ENCODE assay signal across 10 cellular contexts in genomic region chr16:27243725-27244362, GRCh38. TPM values are rescaled to one million over a fixed set of nuclear protein-coding genes. Genes with fewer than 3 reads are reported as not detected.
A peak's percentile ranks its signal among the peaks of the same experiment; 100 is the strongest.
DNase-seq lines count a peak whose midpoint lies in the region; ATAC-seq and TF ChIP-seq lines count a peak whose summit lies in the region.
"Had no signal": no experiment of that assay in that cellular context is flagged by ENCODE, and none has a peak within 500 bp of the region (broad histone marks: within the 10 kb centered on the region; RNA-seq: fewer than 3 reads in every experiment).

No MANE protein-coding gene starts in this region.

- H3K36me3 Mint-ChIP-seq in activated naive CD4-positive, alpha-beta T cell treated with anti-CD3 and anti-CD28 coated beads, Interleukin-2, amount 50 U/mL, for 24 hours: peaks cover 24% of the 10 kb centered on the region
- peaks cover 0 to 24% (median 9%) of the 10 kb centered on the region in 3 donors for H3K36me3 Mint-ChIP-seq in naive thymus-derived CD8-positive, alpha-beta T cell
- no peaks in the 10 kb centered on the region for H3K36me3 Mint-ChIP-seq in type B pancreatic cell

- no peaks in the 10 kb centered on the region for H3K36me3 ChIP-seq in breast epithelium

- TF ChIP-seq CTCF in breast epithelium (IDR thresholded peaks at IDR 0.05) (no peak), type B pancreatic cell (conservative IDR thresholded peaks at IDR 0.05) (no peak)

- DNase-seq in activated naive CD4-positive, alpha-beta T cell treated with anti-CD3 and anti-CD28 coated beads, Interleukin-2, amount 50 U/mL, for 16 hours: no peak
- no peak for DNase-seq in breast epithelium (ENCODE audit: low spot score in 2 of 2)
- no peak for DNase-seq in naive thymus-derived CD8-positive, alpha-beta T cell
- peak; percentile 39 for DNase-seq in type B pancreatic cell (ENCODE audit: extremely low spot score, unreplicated experiment)
- DNase-seq in GM19238 (ENCODE audit: insufficient read length, low spot score): no peak

- peak overlapping the region; percentile 8 for H3K4me3 Mint-ChIP-seq in activated naive CD4-positive, alpha-beta T cell treated with anti-CD3 and anti-CD28 coated beads, Interleukin-2, amount 50 U/mL, for 24 hours
- H3K4me3 Mint-ChIP-seq in naive thymus-derived CD8-positive, alpha-beta T cell: peak overlapping the region in 8 of 10 donors; percentile 15 to 78 (median 46)
- H3K4me3 Mint-ChIP-seq in type B pancreatic cell: no peak overlapping the region

- TF ChIP-seq POLR2A in breast epithelium (IDR thresholded peaks at IDR 0.05): no peak

- intact Hi-C loops in breast epithelium (cut with DNase I; ENCODE audit: low total_unique reads): no loop called here

- H3K27me3 Mint-ChIP-seq in activated naive CD4-positive, alpha-beta T cell treated with anti-CD3 and anti-CD28 coated beads, Interleukin-2, amount 50 U/mL, for 24 hours: no peaks in the 10 kb centered on the region
- H3K27me3 Mint-ChIP-seq in naive thymus-derived CD8-positive, alpha-beta T cell: no peaks in the 10 kb centered on the region
- peaks cover 3% of the 10 kb centered on the region for H3K27me3 Mint-ChIP-seq in type B pancreatic cell

- H3K9me3 Mint-ChIP-seq in activated naive CD4-positive, alpha-beta T cell treated with anti-CD3 and anti-CD28 coated beads, Interleukin-2, amount 50 U/mL, for 24 hours: no peaks in the 10 kb centered on the region
- no peaks in the 10 kb centered on the region for H3K9me3 Mint-ChIP-seq in naive thymus-derived CD8-positive, alpha-beta T cell
- H3K9me3 Mint-ChIP-seq in type B pancreatic cell: no peaks in the 10 kb centered on the region

- POLR2A ChIA-PET in naive thymus-derived CD8-positive, alpha-beta T cell (lab: Charles Lee): interaction anchor here (1.3 to 2.4 kb wide), 4 partner anchors 9 to 13 kb away, joined by 4 to 12 read pairs (median 9); no protein-coding TSS in a partner anchor

- H3K27me3 ChIP-seq in breast epithelium: no peaks in the 10 kb centered on the region

- no peaks in the 10 kb centered on the region for H3K9me3 ChIP-seq in breast epithelium

- no peak for ATAC-seq in naive thymus-derived CD8-positive, alpha-beta T cell
- ATAC-seq in HG03432 (IDR thresholded peaks at IDR 0.05; ENCODE audit: unreplicated experiment) (no peak), GM21786 (IDR thresholded peaks at IDR 0.05; ENCODE audit: unreplicated experiment) (no peak)

- H3K4me3 ChIP-seq in breast epithelium: no peak overlapping the region
- H3K4me3 ChIP-seq: K562 had no signal

- peaks cover 94% of the 10 kb centered on the region for H3K4me1 Mint-ChIP-seq in activated naive CD4-positive, alpha-beta T cell treated with anti-CD3 and anti-CD28 coated beads, Interleukin-2, amount 50 U/mL, for 24 hours
- peaks cover 31 to 78% (median 62%) of the 10 kb centered on the region in 4 donors for H3K4me1 Mint-ChIP-seq in naive thymus-derived CD8-positive, alpha-beta T cell
- peaks cover 35% of the 10 kb centered on the region for H3K4me1 Mint-ChIP-seq in type B pancreatic cell (ENCODE audit: unreplicated experiment)

- peak overlapping the region; percentile 62 to 65 for H3K27ac ChIP-seq in breast epithelium
- H3K27ac ChIP-seq: C4-2B had no signal

- no peaks in the 10 kb centered on the region for H3K4me1 ChIP-seq in breast epithelium

- peak overlapping the region; percentile 80 for H3K27ac Mint-ChIP-seq in activated naive CD4-positive, alpha-beta T cell treated with anti-CD3 and anti-CD28 coated beads, Interleukin-2, amount 50 U/mL, for 24 hours
- peak overlapping the region in 9 of 10 donors; percentile 31 to 93 (median 88) for H3K27ac Mint-ChIP-seq in naive thymus-derived CD8-positive, alpha-beta T cell
- no peak overlapping the region for H3K27ac Mint-ChIP-seq in type B pancreatic cell

RNA-seq across cellular contexts. Expression of gene NSMCE1, which starts 24.7 kb away (rescaled TPM):
- total RNA-seq in breast epithelium (10 to 100 TPM; 32.4 to 54.6 (median 51.8) TPM), type B pancreatic cell (ENCODE audit: low replicate concordance) (27.1 and 33.3 TPM in 2 replicates)
- total RNA-seq in naive thymus-derived CD8-positive, alpha-beta T cell: 10 to 100 TPM; 81.8 to 85.0 TPM
- polyA plus RNA-seq in naive thymus-derived CD8-positive, alpha-beta T cell: 100 to 1,000 TPM; 177 to 209 (median 185) TPM

RNA-seq across cellular contexts. Expression of gene KDM8, which starts 40.5 kb away (rescaled TPM):
- 1 to 10 TPM; 1.9 to 4.5 (median 4.3) TPM for total RNA-seq in breast epithelium
- total RNA-seq in naive thymus-derived CD8-positive, alpha-beta T cell: 10 to 100 TPM; 27.7 to 35.0 TPM
- 1 to 10 TPM; 3.8 to 6.2 (median 5.6) TPM for polyA plus RNA-seq in naive thymus-derived CD8-positive, alpha-beta T cell
- total RNA-seq in type B pancreatic cell (ENCODE audit: low replicate concordance): 6.3 and 11.1 TPM in 2 replicates
